Comparison of ENCODE assay signal across 8 cellular contexts in the genomic region with DNA sequence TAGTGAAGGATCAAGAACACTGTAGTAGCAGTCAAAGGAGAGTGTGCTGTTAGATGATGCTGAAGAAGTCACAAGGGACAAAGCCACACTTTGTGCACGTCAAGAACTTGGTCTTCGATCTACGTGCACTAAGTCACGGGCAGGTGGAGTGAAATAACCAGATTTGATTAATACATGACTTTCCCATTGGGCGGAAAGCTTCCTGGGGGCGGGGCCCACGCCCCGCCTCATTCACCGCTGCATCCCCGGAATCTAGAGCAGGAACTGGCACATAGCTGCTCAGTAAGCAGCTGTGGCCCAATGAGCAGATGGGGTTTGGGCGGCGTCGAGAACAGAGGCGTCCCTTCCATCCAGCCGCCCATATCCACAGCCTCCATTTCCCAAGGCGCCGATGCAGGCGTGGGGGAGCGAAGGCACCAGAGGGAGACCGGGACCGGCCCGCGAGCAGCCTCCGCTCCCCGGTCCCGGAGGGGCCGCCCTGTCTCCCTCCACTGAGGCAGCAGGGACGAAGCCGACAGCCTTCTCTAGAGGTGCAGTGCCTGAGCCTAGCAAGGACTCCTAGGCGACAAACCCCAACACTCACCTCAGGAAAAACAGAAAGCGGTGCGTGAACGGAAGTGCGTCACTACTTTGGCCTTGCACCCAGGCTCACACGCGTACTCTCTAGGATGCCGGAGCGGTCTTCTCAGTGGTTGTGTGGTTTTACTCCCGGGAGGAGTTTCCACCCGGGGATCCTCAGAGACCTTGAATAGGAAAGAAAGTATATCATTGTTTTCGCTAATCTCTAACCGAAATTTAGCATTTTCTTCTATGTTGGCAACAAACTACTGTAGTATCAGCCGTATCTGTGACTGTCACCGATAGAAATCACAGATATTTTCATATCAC. TPM values are rescaled to one million over a fixed set of nuclear protein-coding genes. Genes with fewer than 3 reads are reported as not detected.
A peak's percentile ranks its signal among the peaks of the same experiment; 100 is the strongest.
DNase-seq lines count a peak whose midpoint lies in the region; ATAC-seq and TF ChIP-seq lines count a peak whose summit lies in the region.

No MANE protein-coding gene starts in this region.

- peaks cover 6 to 7% of the 10 kb centered on the region in 2 experiments; a peak in 3 of 4 replicates for H3K79me1 ChIP-seq in IMR-90 (ENCODE audit: low read depth in 1 of 2, low read length in 2 of 2)

- peak; percentile 86 for ATAC-seq in GM21529 (IDR thresholded peaks at IDR 0.05; ENCODE audit: unreplicated experiment)
- peak; percentile 98 for ATAC-seq in IMR-90 (ENCODE audit: low read depth)
- peak; percentile 96 to 97 for ATAC-seq in activated T-cell treated with anti-CD3 and anti-CD28 coated beads, Interleukin-2, amount 50 U/mL, for 4 hours
- ATAC-seq in esophagus mucosa, result peak; percentile 97

- H4K8ac ChIP-seq in IMR-90 (ENCODE audit: low read depth in 2 of 2, low read length in 2 of 2), result peak overlapping the region; percentile 91 to 96

- H2AK9ac ChIP-seq in IMR-90 (replicated peaks; ENCODE audit: low read depth, low read length, poor library complexity), result peak overlapping the region; percentile 89

- H2BK15ac ChIP-seq in IMR-90 (ENCODE audit: low read depth, low read length), result peak overlapping the region; percentile 22; the same call in 2 of the 3 replicates

- H3F3A ChIP-seq in PC-9 (ENCODE audit: insufficient read depth, low read depth), result peaks cover 10% of the 10 kb centered on the region

- no peak for TF ChIP-seq CTCF in IMR-90 (conservative IDR thresholded peaks at IDR 0.05; ENCODE audit: low read depth, low read length)
- TF ChIP-seq CTCF in PC-9 (conservative IDR thresholded peaks at IDR 0.05), result no peak

- H2AFZ ChIP-seq in IMR-90 (replicated peaks; ENCODE audit: low read length, poor library complexity) (peak overlapping the region; percentile 96), PC-9 (peak overlapping the region; percentile 98)

- peak overlapping the region; percentile 85 for H3K4me3 Mint-ChIP-seq in activated T-cell treated with anti-CD3 and anti-CD28 coated beads, Interleukin-2, amount 50 U/mL, for 4 hours

- 1% methylated on average over 15 of the region's 44 CpGs; no CpG with 5 or more reads in 1 of the 2 experiments for WGBS in IMR-90 (ENCODE audit: extremely low coverage in 2 of 2, insufficient read length in 1 of 2), 2 experiments

- H4K20me1 ChIP-seq in IMR-90 (ENCODE audit: insufficient read depth, low read length) (no peaks in the 10 kb centered on the region), PC-9 (ENCODE audit: insufficient read depth) (no peaks in the 10 kb centered on the region)

- peak overlapping the region; percentile 50 for H2BK120ac ChIP-seq in IMR-90 (ENCODE audit: low read depth, low read length)

- H3K27me3 Mint-ChIP-seq in activated T-cell treated with anti-CD3 and anti-CD28 coated beads, Interleukin-2, amount 50 U/mL, for 4 hours (ENCODE audit: low read depth), result no peaks in the 10 kb centered on the region

- H3K14ac ChIP-seq in IMR-90 (replicated peaks; ENCODE audit: low read depth, low read length), result peak overlapping the region; percentile 80

- DNase-seq in DMS114 treated with DMSO at 0.1 percent for 48 hours (lab: John Stamatoyannopoulos, UW; ENCODE audit: unreplicated experiment) (peak; percentile 96), IMR-90 (peak; percentile 96), PC-9 (peak; percentile 72 to 79)
- DNase-seq in activated T-cell treated with anti-CD3 and anti-CD28 coated beads, Interleukin-2, amount 50 U/mL, for 4 hours, result peak; percentile 64
- peak; percentile 49 to 51 for DNase-seq in stimulated activated CD8-positive, alpha-beta memory T cell treated with anti-CD3 and anti-CD28 coated beads, Interleukin-7, amount 100 ng/mL, for 1 hour (ENCODE audit: low read depth in 2 of 2)

- BruUV-seq in IMR-90 (replicated peaks; lab: Mats Ljungman, UMichigan) (no TSS peak), PC-9 (replicated peaks; lab: Mats Ljungman, UMichigan) (TSS peak; percentile 92)

- H3K27ac ChIP-seq in IMR-90 (ENCODE audit: insufficient read depth, low read length) (peak overlapping the region; percentile 91), PC-9 (peak overlapping the region; percentile 82), muscle layer of colon (ENCODE audit: low read depth, low read length) (peak overlapping the region; percentile 92)

- H3K79me2 ChIP-seq in PC-9 (ENCODE audit: low read depth), result no peaks in the 10 kb centered on the region

- peak overlapping the region; percentile 86 for H3K4ac ChIP-seq in IMR-90 (ENCODE audit: low read depth, low read length)

- H3K4me2 ChIP-seq in IMR-90 (ENCODE audit: low read depth, low read length), result peak overlapping the region; percentile 93
- peak overlapping the region; percentile 88 for H3K4me2 ChIP-seq in PC-9

- H3K9ac ChIP-seq in IMR-90 (ENCODE audit: low read depth, low read length) (peak overlapping the region; percentile 85), muscle layer of colon (ENCODE audit: low read length) (peak overlapping the region; percentile 90)

- no peaks in the 10 kb centered on the region for H3K4me1 ChIP-seq in IMR-90 (ENCODE audit: control insufficient read depth, insufficient read depth, low read length)
- H3K4me1 ChIP-seq in PC-9 (replicated peaks; ENCODE audit: insufficient read depth), result peaks cover 15% of the 10 kb centered on the region
- H3K4me1 ChIP-seq in muscle layer of colon (ENCODE audit: insufficient read depth, low read length), result no peaks in the 10 kb centered on the region

- no peaks in the 10 kb centered on the region for H3K36me3 ChIP-seq in IMR-90 (ENCODE audit: control insufficient read depth, insufficient read depth, low read length)
- no peaks in the 10 kb centered on the region for H3K36me3 ChIP-seq in PC-9 (ENCODE audit: low read depth)
- no peaks in the 10 kb centered on the region for H3K36me3 ChIP-seq in muscle layer of colon (ENCODE audit: insufficient read depth, low read length)

- peaks cover 11% of the 10 kb centered on the region for H3K36me3 Mint-ChIP-seq in activated T-cell treated with anti-CD3 and anti-CD28 coated beads, Interleukin-2, amount 50 U/mL, for 4 hours (ENCODE audit: insufficient read depth)

- 0 out of 2 replicates have a peak, but pooled peaks have one; percentile 2 for TF ChIP-seq RAD21 in IMR-90 (IDR thresholded peaks at IDR 0.05; ENCODE audit: low read length)

- peak overlapping the region; percentile 72 for H3K4me3 ChIP-seq in IMR-90 (ENCODE audit: insufficient read depth, low read depth, low read length)
- H3K4me3 ChIP-seq in PC-9, result peak overlapping the region; percentile 97
- peak overlapping the region; percentile 51 to 95 for H3K4me3 ChIP-seq in muscle layer of colon (ENCODE audit: low read depth in 1 of 2, low read length in 2 of 2)

- peak overlapping the region; percentile 82 for H4K5ac ChIP-seq in IMR-90 (ENCODE audit: low read depth, low read length)

- H3K4me1 Mint-ChIP-seq in activated T-cell treated with anti-CD3 and anti-CD28 coated beads, Interleukin-2, amount 50 U/mL, for 4 hours (ENCODE audit: low read depth), result peaks cover 14% of the 10 kb centered on the region

- intact Hi-C loops in IMR-90 (cut with micrococcal nuclease) (loop anchor here (1.0 kb wide), 1 partner anchor 22 kb away; a partner anchor contains a TSS), PC-9 (cut with micrococcal nuclease; ENCODE audit: unreplicated experiment) (loop anchor here (2.0 to 5.0 kb wide), 2 partner anchors 21 to 53 kb away; a partner anchor contains a TSS)

- H3K9me3 ChIP-seq in IMR-90 (ENCODE audit: control insufficient read depth, insufficient read depth, low read length) (no peaks in the 10 kb centered on the region), PC-9 (ENCODE audit: insufficient read depth, low read depth) (no peaks in the 10 kb centered on the region), muscle layer of colon (ENCODE audit: low read length) (no peaks in the 10 kb centered on the region)

- POLR2A ChIA-PET in IMR-90 (lab: Charles Lee; ENCODE audit: unreplicated experiment) (no interaction called here), PC-9 (lab: Charles Lee; ENCODE audit: unreplicated experiment) (interaction anchor here (0.6 to 0.9 kb wide), 4 partner anchors 22 to 63 kb away, joined by 3 to 6 read pairs (median 3); a partner anchor contains a TSS)

- H2BK5ac ChIP-seq in IMR-90 (ENCODE audit: low read depth, low read length, poor library complexity, severe bottlenecking), result peak overlapping the region; percentile 90

- peak; percentile 96 for TF ChIP-seq POLR2A in IMR-90 (IDR thresholded peaks at IDR 0.05; ENCODE audit: low read depth, low read length)

- peak overlapping the region; percentile 52; the same call in 1 of the 2 replicates for H2AK5ac ChIP-seq in IMR-90 (ENCODE audit: low read depth, low read length)

- CTCF ChIA-PET in IMR-90 (lab: Yijun Ruan, JAX), result no interaction called here
- CTCF ChIA-PET in PC-9 (lab: Charles Lee), result interaction anchor here (0.7 to 1.1 kb wide), 3 partner anchors 9 to 127 kb away, joined by 3 to 5 read pairs (median 3); a partner anchor contains a TSS

- H3K9me2 ChIP-seq in PC-9 (ENCODE audit: insufficient read depth), result no peaks in the 10 kb centered on the region

- dilution Hi-C loops in IMR-90 (cut with HindIII; ENCODE audit: low sequenced_read_pairs, unreplicated experiment), result no loop called here

- no peaks in the 10 kb centered on the region for H3K9me3 Mint-ChIP-seq in activated T-cell treated with anti-CD3 and anti-CD28 coated beads, Interleukin-2, amount 50 U/mL, for 4 hours

- H3K56ac ChIP-seq in IMR-90 (ENCODE audit: extremely low read depth, insufficient read depth, low read length), result peak overlapping the region; percentile 78; the same call in 1 of the 2 replicates

- H4K91ac ChIP-seq in IMR-90 (ENCODE audit: insufficient read depth, low read depth, low read length), result peak overlapping the region; percentile 73; the same call in 1 of the 2 replicates

- H3K23ac ChIP-seq in IMR-90 (ENCODE audit: low read depth, low read length), result peak overlapping the region; percentile 62; the same call in 1 of the 2 replicates

- no peaks in the 10 kb centered on the region; the same call in 1 of the 2 replicates for H3K27me3 ChIP-seq in IMR-90 (ENCODE audit: control insufficient read depth, insufficient read depth, low read length)
- no peaks in the 10 kb centered on the region for H3K27me3 ChIP-seq in PC-9 (ENCODE audit: insufficient read depth, low read depth)
- H3K27me3 ChIP-seq in muscle layer of colon (ENCODE audit: control insufficient read depth in 1 of 2, insufficient read depth in 2 of 2, low read length in 2 of 2), result no peaks in the 10 kb centered on the region

- no peak overlapping the region for H2BK20ac ChIP-seq in IMR-90 (ENCODE audit: low read depth, low read length)

- 0 out of 2 replicates have a peak, but pooled peaks cover 2% of the 10 kb centered on the region for H3K9me1 ChIP-seq in IMR-90 (ENCODE audit: insufficient read depth, low read length)

- peak overlapping the region; percentile 60 for H3K18ac ChIP-seq in IMR-90 (ENCODE audit: low read depth, low read length)

- in situ Hi-C loops in IMR-90 (cut with MboI; ENCODE audit: low sequenced_read_pairs), result loop anchor here (25.0 kb wide), 1 partner anchor 697 kb away; no protein-coding TSS in a partner anchor

RNA-seq across cellular contexts. Expression of a gene that starts 4.9 kb away (rescaled TPM):
- total RNA-seq in IMR-90 (2012; rRNA removed), result 2.8 and 2.9 TPM in 2 replicates
- polyA plus RNA-seq in IMR-90 (2012; rRNA removed), result 0.46 and 0.89 TPM in 2 replicates
- polyA plus RNA-seq in IMR-90 (2012; cell fraction: cytosol; rRNA removed), result 0.15 and 0.84 TPM in 2 replicates
- 0.34 and 2.4 TPM in 2 replicates for polyA plus RNA-seq in IMR-90 (2012; cell fraction: nucleus; rRNA removed; ENCODE audit: low replicate concordance)
- total RNA-seq in PC-9 (2021), result 6.8 TPM in 2 replicates
- 1 to 10 TPM; 1.2 to 2.9 (median 2.2) TPM for total RNA-seq in activated T-cell treated with anti-CD3 and anti-CD28 coated beads, Interleukin-2, amount 50 U/mL, for 4 hours
- total RNA-seq in esophagus mucosa, result 1.9 TPM

RNA-seq across cellular contexts. Expression of a gene that starts 22.2 kb away (rescaled TPM):
- 8.8 and 11.7 TPM in 2 replicates for total RNA-seq in IMR-90 (2012; rRNA removed)
- polyA plus RNA-seq in IMR-90 (2012; rRNA removed), result 5.9 and 7.5 TPM in 2 replicates
- 1.3 and 1.5 TPM in 2 replicates for polyA plus RNA-seq in IMR-90 (2012; cell fraction: cytosol; rRNA removed)
- 4.9 and 13.4 TPM in 2 replicates for polyA plus RNA-seq in IMR-90 (2012; cell fraction: nucleus; rRNA removed; ENCODE audit: low replicate concordance)
- 6.9 and 7.9 TPM in 2 replicates for total RNA-seq in PC-9 (2021)
- 1 to 10 TPM; 5.8 to 8.6 (median 8.4) TPM for total RNA-seq in activated T-cell treated with anti-CD3 and anti-CD28 coated beads, Interleukin-2, amount 50 U/mL, for 4 hours
- total RNA-seq in esophagus mucosa, result 3.9 TPM

RNA-seq across cellular contexts. Expression of a gene that starts 42.0 kb away (rescaled TPM):
- total RNA-seq in IMR-90 (2012; rRNA removed) (under 0.01 TPM in 1 of 2 replicates, not detected in the other), PC-9 (2021) (2.4 and 3.1 TPM in 2 replicates), esophagus mucosa (0.16 TPM)
- 0.04 TPM in 1 of 2 replicates, not detected in the other for polyA plus RNA-seq in IMR-90 (2012; rRNA removed)
- polyA plus RNA-seq in IMR-90 (2012; cell fraction: cytosol; rRNA removed), result not detected in 2 replicates
- not detected in 2 replicates for polyA plus RNA-seq in IMR-90 (2012; cell fraction: nucleus; rRNA removed; ENCODE audit: low replicate concordance)
- under 1 TPM in 1 of 3 donors, not detected in 2; 0.16 TPM for total RNA-seq in activated T-cell treated with anti-CD3 and anti-CD28 coated beads, Interleukin-2, amount 50 U/mL, for 4 hours

RNA-seq across cellular contexts. Expression of a gene that starts 42.4 kb away (rescaled TPM):
- not detected in 2 replicates for total RNA-seq in IMR-90 (2012; rRNA removed)
- polyA plus RNA-seq in IMR-90 (2012; rRNA removed), result not detected in 2 replicates
- not detected in 2 replicates for polyA plus RNA-seq in IMR-90 (2012; cell fraction: cytosol; rRNA removed)
- polyA plus RNA-seq in IMR-90 (2012; cell fraction: nucleus; rRNA removed; ENCODE audit: low replicate concordance), result 0.03 TPM in 1 of 2 replicates, not detected in the other
- total RNA-seq in PC-9 (2021), result not detected in 2 replicates
- total RNA-seq in activated T-cell treated with anti-CD3 and anti-CD28 coated beads, Interleukin-2, amount 50 U/mL, for 4 hours, result not detected
- not detected for total RNA-seq in esophagus mucosa

Comparison
In these comparisons a context has a peak if more than half of its experiments do, and no peak if none do; other contexts are left out.
1. Peak in every context shown above with its lines: DNase-seq, ATAC-seq, H3K4me3 ChIP-seq and H3K27ac ChIP-seq.